Comparison of ENCODE assay signal across 1 cellular context in the genomic region with DNA sequence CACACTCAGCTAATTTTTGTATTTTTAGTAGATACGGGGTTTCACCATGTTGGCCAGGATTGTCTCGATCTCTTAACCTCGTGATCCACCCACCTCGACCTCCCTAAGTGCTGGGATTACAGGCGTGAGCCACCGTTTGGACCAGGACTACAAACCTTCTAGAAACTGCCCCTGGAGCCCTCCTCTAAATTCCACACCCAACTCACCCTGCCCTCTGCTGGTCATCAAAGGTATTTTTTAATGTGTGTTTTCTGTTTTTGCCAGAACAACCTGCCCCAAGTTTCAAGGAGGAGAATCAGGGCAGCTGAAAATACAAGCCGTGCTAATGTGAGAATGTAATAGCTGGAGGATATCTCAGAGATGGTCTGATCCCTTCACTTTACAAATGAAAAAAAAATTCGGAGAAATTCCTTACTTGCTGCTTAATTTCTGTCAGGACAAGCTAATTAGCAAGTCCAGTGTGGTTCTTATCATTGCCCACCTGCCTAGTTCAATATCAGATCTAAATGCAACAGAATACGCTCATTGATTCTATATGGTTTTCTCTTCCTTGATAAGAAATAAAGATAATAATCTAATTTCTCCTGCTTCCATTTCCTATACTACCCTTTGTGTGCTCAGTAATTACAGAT.
TF ChIP-seq lines count a peak whose summit lies in the region.

No MANE protein-coding gene starts in this region.

TF ChIP-seq in IMR-90, 13 proteins besides CTCF, POLR2A, EP300 and RAD21:
- peak; percentile 51 for TF ChIP-seq SMC3 (IDR thresholded peaks at IDR 0.05; ENCODE audit: low read depth, low read length)
- TF ChIP-seq FOS (IDR thresholded peaks at IDR 0.05; ENCODE audit: low read depth, low read length): no peak
